In the genomic region with DNA sequence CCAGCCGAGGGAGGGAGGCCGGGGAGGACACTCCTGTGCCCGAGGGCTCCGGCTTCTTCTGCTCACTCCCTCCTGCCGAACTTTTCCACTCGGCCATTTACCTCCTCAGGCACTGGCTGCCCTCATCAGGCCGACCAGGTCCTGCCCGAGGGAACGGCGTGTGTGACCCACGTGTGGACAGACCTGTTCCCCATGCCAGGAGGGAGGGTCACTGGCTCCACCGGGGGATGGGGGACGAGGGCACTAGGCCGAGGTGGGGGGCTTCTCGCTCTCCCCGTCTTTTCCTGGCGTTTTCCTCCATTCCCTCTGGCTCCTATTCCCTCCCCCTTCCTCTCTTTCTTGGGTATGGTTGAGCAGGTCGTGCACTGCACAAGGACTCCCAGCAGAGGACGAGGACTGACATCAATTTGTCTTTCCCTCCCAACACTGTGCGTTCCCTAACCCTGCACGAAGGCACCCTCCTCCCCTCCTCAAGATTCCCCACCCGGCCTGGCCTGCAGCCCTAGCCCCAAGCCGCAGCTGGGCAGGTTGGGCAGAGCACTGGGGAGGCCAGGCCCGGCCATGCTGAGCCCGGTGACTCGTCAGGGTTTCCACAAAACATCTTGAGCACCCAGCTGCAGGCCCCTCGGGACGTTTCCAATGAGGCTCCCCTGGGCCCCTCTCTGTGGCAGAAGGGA, we compare ENCODE assay signal across 8 cellular contexts. TPM values are rescaled to one million over a fixed set of nuclear protein-coding genes. Genes with fewer than 3 reads are reported as not detected.
DNase-seq lines count a peak whose midpoint lies in the region; ATAC-seq and TF ChIP-seq lines count a peak whose summit lies in the region.

No MANE protein-coding gene starts in this region.

- H3K27ac Mint-ChIP-seq in activated naive CD4-positive, alpha-beta T cell treated with anti-CD3 and anti-CD28 coated beads, Interleukin-2, amount 10 ng/mL, durations not matched to agents 7 days and 5 days: peak overlapping the region; percentile 49
- H3K27ac Mint-ChIP-seq in T-helper 17 cell: no peak overlapping the region

- H4K20me1 ChIP-seq in hepatocyte (ENCODE audit: insufficient read depth, poor library complexity, severe bottlenecking): peaks cover 5% of the 10 kb centered on the region

- no peak for TF ChIP-seq CTCF in hepatocyte (IDR thresholded peaks at IDR 0.05; ENCODE audit: poor library complexity)

- peaks cover 59% of the 10 kb centered on the region for H3K27me3 Mint-ChIP-seq in activated naive CD4-positive, alpha-beta T cell treated with anti-CD3 and anti-CD28 coated beads, Interleukin-2, amount 10 ng/mL, durations not matched to agents 7 days and 5 days
- H3K27me3 Mint-ChIP-seq in T-helper 17 cell: peaks cover 10% of the 10 kb centered on the region

- peaks cover 1% of the 10 kb centered on the region for H3K9me3 Mint-ChIP-seq in activated naive CD4-positive, alpha-beta T cell treated with anti-CD3 and anti-CD28 coated beads, Interleukin-2, amount 10 ng/mL, durations not matched to agents 7 days and 5 days

- H3K36me3 Mint-ChIP-seq in activated naive CD4-positive, alpha-beta T cell treated with anti-CD3 and anti-CD28 coated beads, Interleukin-2, amount 10 ng/mL, durations not matched to agents 7 days and 5 days: peaks cover 10% of the 10 kb centered on the region
- H3K36me3 Mint-ChIP-seq in T-helper 17 cell (ENCODE audit: low read depth): no peaks in the 10 kb centered on the region

- DNase-seq in activated naive CD4-positive, alpha-beta T cell treated with anti-CD3 and anti-CD28 coated beads, Interleukin-2, amount 10 ng/mL, durations not matched to agents 7 days and 5 days: no peak
- no peak for DNase-seq in activated naive CD4-positive, alpha-beta T cell treated with anti-CD3 and anti-CD28 coated beads, Interleukin-2, amount 50 U/mL, for 16 hours
- no peak for DNase-seq in T-helper 17 cell
- DNase-seq in hepatocyte (ENCODE audit: low spot score): no peak
- no peak for DNase-seq in LoVo (ENCODE audit: low spot score)

- H3K4me1 ChIP-seq in hepatocyte (ENCODE audit: insufficient read depth) (peaks cover 9% of the 10 kb centered on the region), thymus (ENCODE audit: control insufficient read depth, insufficient read depth, low read length) (peaks cover 5% of the 10 kb centered on the region)

- ATAC-seq in T-helper 17 cell (no peak), HG03095 (IDR thresholded peaks at IDR 0.05; ENCODE audit: unreplicated experiment) (no peak), HG03460 (IDR thresholded peaks at IDR 0.05; ENCODE audit: unreplicated experiment) (no peak)

- H3K4me3 Mint-ChIP-seq in activated naive CD4-positive, alpha-beta T cell treated with anti-CD3 and anti-CD28 coated beads, Interleukin-2, amount 10 ng/mL, durations not matched to agents 7 days and 5 days: peak overlapping the region; percentile 66
- H3K4me3 Mint-ChIP-seq in T-helper 17 cell: peak overlapping the region; percentile 86

- H3K27me3 ChIP-seq in hepatocyte (peaks cover 9% of the 10 kb centered on the region), thymus (ENCODE audit: control insufficient read depth, insufficient read depth) (peaks cover 29% of the 10 kb centered on the region)

- H3K9me2 ChIP-seq in hepatocyte (replicated peaks; ENCODE audit: insufficient read depth): no peaks in the 10 kb centered on the region

- no peak overlapping the region for H3K27ac ChIP-seq in hepatocyte
- H3K27ac ChIP-seq in thymus (ENCODE audit: low read depth): no peak overlapping the region

- H3K79me2 ChIP-seq in hepatocyte: no peaks in the 10 kb centered on the region

- no peaks in the 10 kb centered on the region for H3K9me3 ChIP-seq in T-helper 17 cell (ENCODE audit: control insufficient read depth, low read length, poor library complexity, severe bottlenecking)
- H3K9me3 ChIP-seq in hepatocyte (ENCODE audit: low read depth): no peaks in the 10 kb centered on the region
- H3K9me3 ChIP-seq in thymus (ENCODE audit: control insufficient read depth): peaks cover 3% of the 10 kb centered on the region

- 44% methylated on average over 20 of the region's 28 CpGs for WGBS in hepatocyte (ENCODE audit: low lambda C conversion rate, missing lambda C conversion rate)
- 45% methylated on average over 28 of the region's 28 CpGs for WGBS in thymus

- CTCF ChIA-PET in activated naive CD4-positive, alpha-beta T cell treated with anti-CD3 and anti-CD28 coated beads, Interleukin-2, amount 10 ng/mL, durations not matched to agents 7 days and 5 days (lab: Charles Lee): no interaction called here

- peak overlapping the region; percentile 97 for H3K4me2 ChIP-seq in hepatocyte

- no peak overlapping the region for H2AFZ ChIP-seq in hepatocyte

- no peak overlapping the region for H3K4me3 ChIP-seq in hepatocyte
- H3K4me3 ChIP-seq in thymus (ENCODE audit: low read length): peak overlapping the region; percentile 33

- H3K36me3 ChIP-seq in hepatocyte (replicated peaks; ENCODE audit: insufficient read depth, low read depth) (no peaks in the 10 kb centered on the region), thymus (ENCODE audit: control insufficient read depth, insufficient read depth) (peaks cover 33% of the 10 kb centered on the region)

- peaks cover 52% of the 10 kb centered on the region for H3K4me1 Mint-ChIP-seq in activated naive CD4-positive, alpha-beta T cell treated with anti-CD3 and anti-CD28 coated beads, Interleukin-2, amount 10 ng/mL, durations not matched to agents 7 days and 5 days
- H3K4me1 Mint-ChIP-seq in T-helper 17 cell: peaks cover 30% of the 10 kb centered on the region

RNA-seq across cellular contexts. Expression of a gene that starts 3.2 kb away (rescaled TPM):
- total RNA-seq in T-helper 17 cell (under 1 TPM; 0.65 to 0.86 TPM), hepatocyte (0.40 TPM in 1 of 2 replicates, not detected in the other)
- polyA plus RNA-seq in hepatocyte (0.57 and 0.79 TPM in 2 replicates), thymus (0.09 TPM)

RNA-seq across cellular contexts. Expression of a gene that starts 15.7 kb away (rescaled TPM):
- total RNA-seq in T-helper 17 cell (100 to 1,000 TPM; 346 to 383 TPM), hepatocyte (196 and 255 TPM in 2 replicates)
- polyA plus RNA-seq in hepatocyte (419 and 516 TPM in 2 replicates), thymus (208 TPM)

RNA-seq across cellular contexts. Expression of a gene that starts 27.8 kb away (rescaled TPM):
- total RNA-seq in T-helper 17 cell (10 to 100 TPM; 40.4 to 72.8 TPM), hepatocyte (71.9 and 78.6 TPM in 2 replicates)
- polyA plus RNA-seq in hepatocyte (142 and 152 TPM in 2 replicates), thymus (30.2 TPM)

RNA-seq across cellular contexts. Expression of a gene that starts 51.2 kb away (rescaled TPM):
- total RNA-seq in T-helper 17 cell: 10 to 100 TPM in 1 of 2 donors, 1 to 10 TPM in 1; 7.7 to 10.2 TPM
- 1.7 and 2.5 TPM in 2 replicates for total RNA-seq in hepatocyte
- 4.1 and 5.0 TPM in 2 replicates for polyA plus RNA-seq in hepatocyte
- 2.9 TPM for polyA plus RNA-seq in thymus
